9 cellular contexts compared by ENCODE assay signal in the genomic region with DNA sequence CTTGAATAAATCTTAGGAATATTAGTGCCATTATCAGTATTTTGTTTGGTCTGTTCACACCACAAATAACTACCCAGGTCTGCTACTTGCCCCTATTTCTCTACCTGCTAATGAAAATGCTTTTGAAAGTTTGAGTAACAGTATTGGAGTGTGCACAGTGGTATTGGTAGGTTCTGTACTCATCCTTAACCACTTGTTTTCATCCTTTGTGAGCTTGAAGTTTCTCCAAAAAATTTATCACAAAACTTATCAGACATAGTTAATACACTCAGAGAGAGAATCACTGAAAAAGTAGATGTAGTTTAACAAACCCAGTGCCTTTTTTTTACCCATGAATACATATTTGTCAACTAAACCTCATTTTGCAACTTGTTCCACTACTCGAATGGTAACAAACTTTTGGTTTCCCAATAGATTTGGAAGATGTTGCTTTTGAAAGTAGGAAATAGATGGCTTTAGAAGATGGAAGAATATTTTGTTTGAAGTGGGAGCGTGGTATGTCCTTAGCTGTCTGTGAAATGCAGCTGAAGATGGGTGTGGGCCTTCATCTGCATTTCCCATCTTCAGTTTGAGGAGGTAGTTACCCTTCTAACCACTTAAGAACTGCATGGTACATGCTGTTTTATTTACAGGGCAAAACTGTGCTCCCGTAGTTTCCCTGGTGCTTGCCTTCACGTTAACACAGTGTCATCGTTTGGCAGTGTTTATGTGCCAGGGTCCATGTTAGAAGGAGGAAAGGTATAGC. TPM values are rescaled to one million over a fixed set of nuclear protein-coding genes. Genes with fewer than 3 reads are reported as not detected.
DNase-seq lines count a peak whose midpoint lies in the region; ATAC-seq, FAIRE-seq and TF ChIP-seq lines count a peak whose summit lies in the region.
"Had no signal": no experiment of that assay in that cellular context is flagged by ENCODE, and none has a peak within 500 bp of the region (broad histone marks: within the 10 kb centered on the region; RNA-seq: fewer than 3 reads in every experiment).

No MANE protein-coding gene starts in this region.

- BruUV-seq in MCF 10A (replicated peaks; lab: Mats Ljungman, UMichigan) (no TSS peak), mammary epithelial cell (replicated peaks; lab: Mats Ljungman, UMichigan) (no TSS peak), HepG2 (replicated peaks; lab: Mats Ljungman, UMichigan) (no TSS peak)

- no peaks in the 10 kb centered on the region for H3K9me3 ChIP-seq in mammary epithelial cell (replicated peaks; ENCODE audit: insufficient read depth, low read length)
- no peaks in the 10 kb centered on the region for H3K9me3 ChIP-seq in HepG2 (ENCODE audit: low read length)
- no peaks in the 10 kb centered on the region for H3K9me3 ChIP-seq in thymus (ENCODE audit: control insufficient read depth)
- H3K9me3 ChIP-seq in testis: no peaks in the 10 kb centered on the region

- ATAC-seq in activated T-cell treated with anti-CD3 and anti-CD28 coated beads, Interleukin-2, amount 50 U/mL, for 72 hours (replicated peaks in 1 of 2): peak; percentile 32 to 44
- ATAC-seq in HepG2: no peak

- H3K27ac ChIP-seq in mammary epithelial cell (ENCODE audit: insufficient read depth, low read depth, low read length) (no peak overlapping the region), HepG2 (ENCODE audit: extremely low read length, insufficient read depth, low read length) (no peak overlapping the region), thymus (ENCODE audit: low read depth) (peak overlapping the region; percentile 3), testis (no peak overlapping the region)

- intact Hi-C loops in MCF 10A (cut with micrococcal nuclease) (no loop called here), mammary epithelial cell (cut with micrococcal nuclease) (loop anchor here (2.0 kb wide), 1 partner anchor 16 kb away; no protein-coding TSS in a partner anchor), HepG2 (cut with micrococcal nuclease; ENCODE audit: unreplicated experiment) (no loop called here), testis (cut with DNase I; ENCODE audit: low total_unique reads) (no loop called here), posterior vena cava (cut with DNase I) (no loop called here)

- peaks cover 99% of the 10 kb centered on the region for H3K79me2 ChIP-seq in mammary epithelial cell (ENCODE audit: insufficient read depth, low read length)
- peaks cover 88% of the 10 kb centered on the region for H3K79me2 ChIP-seq in HepG2 (ENCODE audit: insufficient read depth, low read length)

- H3K27me3 Mint-ChIP-seq in MCF 10A (ENCODE audit: insufficient read depth, unreplicated experiment): no peaks in the 10 kb centered on the region
- no peaks in the 10 kb centered on the region for H3K27me3 Mint-ChIP-seq in activated T-cell treated with anti-CD3 and anti-CD28 coated beads, Interleukin-2, amount 50 U/mL, for 72 hours (ENCODE audit: low read depth)

- POLR2A ChIA-PET in MCF 10A (lab: Yijun Ruan, JAX): interaction anchor here (0.6 to 19.9 kb wide), 9 partner anchors 8 to 1350 kb away, joined by 3 to 480 read pairs (median 3); no protein-coding TSS in a partner anchor
- POLR2A ChIA-PET in HepG2 (lab: Yijun Ruan, JAX): interaction anchor here (1.4 kb wide), 1 partner anchor 9 kb away, joined by 4 read pairs; a partner anchor contains a TSS

- TF ChIP-seq POLR2A in HepG2 (IDR thresholded peaks at IDR 0.05; ENCODE audit: insufficient read depth in 1 of 2, low read depth in 2 of 2, low read length in 2 of 2) (no peak), testis (IDR thresholded peaks at IDR 0.05) (no peak)

- no peak overlapping the region for H3K4me2 ChIP-seq in mammary epithelial cell (ENCODE audit: insufficient read depth, low read depth, low read length)
- no peak overlapping the region for H3K4me2 ChIP-seq in HepG2 (ENCODE audit: low read depth, low read length)

- in situ Hi-C loops in mammary epithelial cell (cut with MboI; ENCODE audit: low sequenced_read_pairs in 2 of 2): no loop called here
- in situ Hi-C loops in HepG2 (cut with HindIII; ENCODE audit: extremely low pct_ligation_motif_present, low pct_unique_long_range_greater_than_20kb): no loop called here

- TF ChIP-seq RAD21 in HepG2 (CRISPR knock-in tag; IDR thresholded peaks at IDR 0.05): no peak

- H3K27ac Mint-ChIP-seq in MCF 10A (ENCODE audit: low read depth, unreplicated experiment): peak overlapping the region; percentile 46
- H3K27ac Mint-ChIP-seq in activated T-cell treated with anti-CD3 and anti-CD28 coated beads, Interleukin-2, amount 50 U/mL, for 72 hours: peak overlapping the region; percentile 100

- H3K4me1 ChIP-seq in mammary epithelial cell (ENCODE audit: insufficient read depth, low read length): peaks cover 52% of the 10 kb centered on the region
- H3K4me1 ChIP-seq in HepG2 (ENCODE audit: insufficient read depth, low read length): peaks cover 40% of the 10 kb centered on the region
- peaks cover 33% of the 10 kb centered on the region for H3K4me1 ChIP-seq in thymus (ENCODE audit: control insufficient read depth, insufficient read depth, low read length)
- H3K4me1 ChIP-seq in testis: peaks cover 23% of the 10 kb centered on the region

- H3K9me3 Mint-ChIP-seq in MCF 10A (ENCODE audit: unreplicated experiment): no peaks in the 10 kb centered on the region
- H3K9me3 Mint-ChIP-seq in activated T-cell treated with anti-CD3 and anti-CD28 coated beads, Interleukin-2, amount 50 U/mL, for 72 hours: no peaks in the 10 kb centered on the region

- H3K4me3 Mint-ChIP-seq in MCF 10A (ENCODE audit: unreplicated experiment): no peak overlapping the region
- peak overlapping the region; percentile 83 to 98 for H3K4me3 Mint-ChIP-seq in activated T-cell treated with anti-CD3 and anti-CD28 coated beads, Interleukin-2, amount 50 U/mL, for 72 hours

- dilution Hi-C loops in mammary epithelial cell (cut with HindIII; ENCODE audit: low sequenced_read_pairs): no loop called here

- no peak for DNase-seq in MCF 10A (ENCODE audit: unreplicated experiment)
- no peak for DNase-seq in mammary epithelial cell
- DNase-seq in activated T-cell treated with anti-CD3 and anti-CD28 coated beads, Interleukin-2, amount 50 U/mL, for 72 hours: peak; percentile 36 to 46
- no peak for DNase-seq in HepG2 (ENCODE audit: low spot score)
- no peak for DNase-seq in testis
- DNase-seq in posterior vena cava (ENCODE audit: low spot score): no peak
- DNase-seq in H7: no peak
- DNase-seq: AML-193 had no signal

- H4K20me1 ChIP-seq in mammary epithelial cell (ENCODE audit: insufficient read depth, low read length) (peaks cover 2% of the 10 kb centered on the region), HepG2 (ENCODE audit: insufficient read depth, low read length) (no peaks in the 10 kb centered on the region)

- TF ChIP-seq EP300 in HepG2 (IDR thresholded peaks at IDR 0.05; ENCODE audit: low read depth in 2 of 2, low read length in 2 of 2) (no peak), HepG2 (CRISPR knock-in tag; IDR thresholded peaks at IDR 0.05; ENCODE audit: borderline replicate concordance) (no peak)

- peaks cover 11% of the 10 kb centered on the region for H3K36me3 ChIP-seq in mammary epithelial cell (ENCODE audit: insufficient read depth, low read length)
- 0 out of 5 replicates have a peak, but pooled peaks cover 0 to 3% of the 10 kb centered on the region in 2 experiments for H3K36me3 ChIP-seq in HepG2 (replicated peaks in 1 of 2; ENCODE audit: control insufficient read depth in 1 of 2, insufficient read depth in 2 of 2, low read length in 2 of 2)
- H3K36me3 ChIP-seq in thymus (ENCODE audit: control insufficient read depth, insufficient read depth): no peaks in the 10 kb centered on the region
- no peaks in the 10 kb centered on the region for H3K36me3 ChIP-seq in testis (ENCODE audit: low read depth, missing control alignments)
- H3K36me3 ChIP-seq in H7 (replicated peaks; ENCODE audit: control insufficient read depth, insufficient read depth, low read length): no peaks in the 10 kb centered on the region

- FAIRE-seq in HepG2 (lab: Jason Lieb, UNC): no peak

- 99% methylated on average over 5 of the region's 5 CpGs for WGBS in mammary epithelial cell (ENCODE audit: low coverage, missing lambda C conversion rate)
- 95% methylated on average over 5 of the region's 5 CpGs for WGBS in HepG2 (ENCODE audit: low lambda C conversion rate)
- WGBS in thymus: 4% methylated on average over 5 of the region's 5 CpGs
- WGBS in testis, 2 donors: 65 to 77% methylated on average over 5 of the region's 5 CpGs

- peaks cover 11% of the 10 kb centered on the region for H3K36me3 Mint-ChIP-seq in MCF 10A (ENCODE audit: insufficient read depth, unreplicated experiment)
- H3K36me3 Mint-ChIP-seq in activated T-cell treated with anti-CD3 and anti-CD28 coated beads, Interleukin-2, amount 50 U/mL, for 72 hours (ENCODE audit: insufficient read depth in 2 of 2): peaks cover 11 to 21% of the 10 kb centered on the region in 2 donors

- H3K4me3 ChIP-seq in mammary epithelial cell (replicated peaks in 1 of 3; ENCODE audit: insufficient read depth in 1 of 3, low read depth in 2 of 3, low read length in 3 of 3) (no peak overlapping the region), HepG2 (replicated peaks in 1 of 3; ENCODE audit: insufficient read depth in 1 of 3, low read depth in 2 of 3, low read length in 3 of 3) (no peak overlapping the region), thymus (ENCODE audit: low read length) (no peak overlapping the region), testis (no peak overlapping the region), H7 (ENCODE audit: insufficient read depth, low read depth, low read length) (no peak overlapping the region)

- no peak overlapping the region for H2AFZ ChIP-seq in mammary epithelial cell (ENCODE audit: low read depth, low read length)
- no peak overlapping the region for H2AFZ ChIP-seq in HepG2 (ENCODE audit: low read length)

- CTCF ChIA-PET in MCF 10A (lab: Yijun Ruan, JAX) (interaction anchor here (0.6 to 0.9 kb wide), 3 partner anchors 39 to 1460 kb away, joined by 3 read pairs; no protein-coding TSS in a partner anchor), mammary epithelial cell (lab: Charles Lee; ENCODE audit: low non-redundant PET) (no interaction called here), HepG2 (lab: Yijun Ruan, JAX; ENCODE audit: low intra/inter-chr PET ratio, low total read pairs) (no interaction called here)

- no peaks in the 10 kb centered on the region for H3K27me3 ChIP-seq in mammary epithelial cell (ENCODE audit: insufficient read depth, low read length)
- no peaks in the 10 kb centered on the region for H3K27me3 ChIP-seq in HepG2 (ENCODE audit: control insufficient read depth in 1 of 2, insufficient read depth in 2 of 2, low read length in 2 of 2)
- H3K27me3 ChIP-seq in thymus (ENCODE audit: control insufficient read depth, insufficient read depth): no peaks in the 10 kb centered on the region
- H3K27me3 ChIP-seq in testis: no peaks in the 10 kb centered on the region
- H3K27me3 ChIP-seq in H7 (ENCODE audit: control insufficient read depth, insufficient read depth, low read length): no peaks in the 10 kb centered on the region

- TF ChIP-seq CTCF in MCF 10A (IDR thresholded peaks at IDR 0.05; ENCODE audit: unreplicated experiment) (no peak), mammary epithelial cell (conservative IDR thresholded peaks at IDR 0.05 in 1 of 2, IDR thresholded peaks at IDR 0.05 in 1 of 2; ENCODE audit: extremely low read depth in 1 of 2, insufficient read depth in 1 of 2, low read depth in 1 of 2, low read length in 2 of 2) (no peak), HepG2 (CRISPR knock-in tag; IDR thresholded peaks at IDR 0.05) (no peak), testis (IDR thresholded peaks at IDR 0.05) (no peak)

- H3K4me1 Mint-ChIP-seq in MCF 10A (ENCODE audit: insufficient read depth, unreplicated experiment): peaks cover 50% of the 10 kb centered on the region
- H3K4me1 Mint-ChIP-seq in activated T-cell treated with anti-CD3 and anti-CD28 coated beads, Interleukin-2, amount 50 U/mL, for 72 hours (ENCODE audit: low read depth): peaks cover 99% of the 10 kb centered on the region

- H3K9ac ChIP-seq in mammary epithelial cell (ENCODE audit: insufficient read depth, low read length) (no peak overlapping the region), HepG2 (ENCODE audit: insufficient read depth, low read depth, low read length) (no peak overlapping the region)

RNA-seq across cellular contexts. Expression of a gene that starts 9.0 kb away (rescaled TPM):
- total RNA-seq in MCF 10A (2022) (56.4 and 63.0 TPM in 2 replicates), mammary epithelial cell (10 to 100 TPM; 43.5 to 90.8 TPM), HepG2 (2016; rRNA removed; fragmentation: Illumina TruSeq; extraction: Trizol) (33.3 and 37.2 TPM in 2 replicates), testis (10 to 100 TPM; 42.0 to 44.3 TPM), posterior vena cava (10 to 100 TPM; 23.5 to 43.6 TPM)
- polyA plus RNA-seq in mammary epithelial cell (77.0 TPM), HepG2 (2011; rRNA removed) (16.8 and 17.7 TPM in 2 replicates), thymus (56.1 TPM), testis (ENCODE audit: insufficient read depth, low read depth, low replicate concordance) (44.0 TPM)
- polyA minus RNA-seq in mammary epithelial cell: 105 TPM
- 100 to 1,000 TPM; 138 TPM for total RNA-seq in activated T-cell treated with anti-CD3 and anti-CD28 coated beads, Interleukin-2, amount 50 U/mL, for 72 hours
- total RNA-seq in HepG2 (2016; cell fraction: cytosol; rRNA removed; fragmentation: Illumina TruSeq; extraction: Trizol; ENCODE audit: low read depth): 4.1 and 4.3 TPM in 2 replicates
- total RNA-seq in HepG2 (2016; cell fraction: insoluble cytoplasmic fraction; rRNA removed; fragmentation: Illumina TruSeq; extraction: Trizol): 31.0 and 34.8 TPM in 2 replicates
- total RNA-seq in HepG2 (2016; cell fraction: membrane; rRNA removed; fragmentation: Illumina TruSeq; extraction: Trizol): 16.1 and 17.5 TPM in 2 replicates
- total RNA-seq in HepG2 (2016; cell fraction: nucleus; rRNA removed; fragmentation: Illumina TruSeq; extraction: Trizol): 22.9 and 26.4 TPM in 2 replicates
- polyA plus RNA-seq in HepG2 (2011; cell fraction: cytosol; rRNA removed): 14.7 and 18.4 TPM in 2 replicates
- 21.4 and 23.7 TPM in 2 replicates for polyA plus RNA-seq in HepG2 (2011; cell fraction: nucleus; rRNA removed)
- 20.9 and 24.3 TPM in 2 replicates for polyA plus RNA-seq in HepG2 (2012)
- 2.4 and 2.5 TPM in 2 replicates for polyA plus RNA-seq in HepG2 (2016; cell fraction: cytosol; fragmentation: Illumina TruSeq; extraction: Trizol; ENCODE audit: low read depth)
- 33.0 and 39.3 TPM in 2 replicates for polyA plus RNA-seq in HepG2 (2016; cell fraction: insoluble cytoplasmic fraction; fragmentation: Illumina TruSeq; extraction: Trizol; ENCODE audit: low read depth)
- polyA plus RNA-seq in HepG2 (2016; cell fraction: membrane; fragmentation: Illumina TruSeq; extraction: Trizol; ENCODE audit: low read depth): 9.4 and 10.0 TPM in 2 replicates
- 31.1 and 31.8 TPM in 2 replicates for polyA plus RNA-seq in HepG2 (2016; cell fraction: nucleus; fragmentation: Illumina TruSeq; extraction: Trizol; ENCODE audit: insufficient read depth, low read depth)
- polyA minus RNA-seq in HepG2 (2011; rRNA and poly(A)+ RNA removed; ENCODE audit: low replicate concordance): 27.4 and 30.1 TPM in 2 replicates
- 12.4 and 15.0 TPM in 2 replicates for polyA minus RNA-seq in HepG2 (2011; cell fraction: cytosol; rRNA and poly(A)+ RNA removed)
- polyA minus RNA-seq in HepG2 (2011; cell fraction: nucleus; rRNA and poly(A)+ RNA removed): 23.0 and 24.9 TPM in 2 replicates
- 33.0 and 38.7 TPM in 2 replicates for total RNA-seq in H7 (2014; rRNA removed; shearing (Covaris generic))

Comparison
In these comparisons a context has a peak if more than half of its experiments do, and no peak if none do; other contexts are left out.
1. DNase-seq: peak in activated T-cell treated with anti-CD3 and anti-CD28 coated beads, Interleukin-2, amount 50 U/mL, for 72 hours (2 of 2); none in MCF 10A (single experiment), mammary epithelial cell (single experiment), HepG2 (single experiment), testis (single experiment), posterior vena cava (single experiment) and H7 (single experiment).